Comparison of ENCODE assay signal across 19 cellular contexts in genomic region chr5:139705655-139706587, GRCh38. TPM values are rescaled to one million over a fixed set of nuclear protein-coding genes. Genes with fewer than 3 reads are reported as not detected.
DNase-seq lines count a peak whose midpoint lies in the region; ATAC-seq and FAIRE-seq lines count a peak whose summit lies in the region.
"Had no signal": no experiment of that assay in that cellular context is flagged by ENCODE, and none has a peak within 500 bp of the region (broad histone marks: within the 10 kb centered on the region; RNA-seq: fewer than 3 reads in every experiment).

No MANE protein-coding gene starts in this region.

- H3K27me3 ChIP-seq in mesenchymal stem cell (ENCODE audit: control insufficient read depth in 1 of 2, insufficient read depth in 1 of 2, low read length in 2 of 2) (no peaks in the 10 kb centered on the region), thymus (ENCODE audit: control insufficient read depth, insufficient read depth) (no peaks in the 10 kb centered on the region)
- H3K27me3 ChIP-seq: ovary had no signal

- H3K79me1 ChIP-seq in mesenchymal stem cell (replicated peaks; ENCODE audit: low read length, poor library complexity, severe bottlenecking) = no peaks in the 10 kb centered on the region

- H3K36me3 ChIP-seq in mesenchymal stem cell (ENCODE audit: control insufficient read depth in 1 of 2, insufficient read depth in 2 of 2, low read depth in 1 of 2, low read length in 2 of 2) (no peaks in the 10 kb centered on the region), thymus (ENCODE audit: control insufficient read depth, insufficient read depth) (no peaks in the 10 kb centered on the region)
- H3K36me3 ChIP-seq: ovary had no signal

- H3K4me1 Mint-ChIP-seq in T-helper 17 cell = peaks cover 25% of the 10 kb centered on the region

- H3K9ac ChIP-seq in mesenchymal stem cell (ENCODE audit: low read length) = no peak overlapping the region

- no peak overlapping the region for H3K4me2 ChIP-seq in mesenchymal stem cell (ENCODE audit: low read length, poor library complexity, severe bottlenecking)

- H3K9me3 ChIP-seq in T-helper 17 cell (ENCODE audit: control insufficient read depth, low read length, poor library complexity, severe bottlenecking) (no peaks in the 10 kb centered on the region), mesenchymal stem cell (ENCODE audit: control insufficient read depth, low read length) (no peaks in the 10 kb centered on the region), thymus (ENCODE audit: control insufficient read depth) (no peaks in the 10 kb centered on the region)
- H3K9me3 ChIP-seq: ovary had no signal

- H3K27ac ChIP-seq in mesenchymal stem cell (ENCODE audit: low read length, poor library complexity, severe bottlenecking) (no peak overlapping the region), thymus (ENCODE audit: low read depth) (peak overlapping the region; percentile 46)
- H3K27ac ChIP-seq: ovary had no signal

- peak overlapping the region in 1 of 2 experiments; percentile 67 for H3K18ac ChIP-seq in mesenchymal stem cell (ENCODE audit: low read depth in 1 of 2, low read length in 2 of 2)

- peak overlapping the region in 1 of 2 experiments; percentile 32 for H3K4ac ChIP-seq in mesenchymal stem cell (ENCODE audit: low read depth in 1 of 2, low read length in 2 of 2)

- H3K4me1 ChIP-seq in mesenchymal stem cell (ENCODE audit: control insufficient read depth, insufficient read depth, low read depth, low read length) (peaks cover 40% of the 10 kb centered on the region), thymus (ENCODE audit: control insufficient read depth, insufficient read depth, low read length) (peaks cover 56% of the 10 kb centered on the region)

- H2AK5ac ChIP-seq in mesenchymal stem cell (ENCODE audit: low read length, severe bottlenecking) = peak overlapping the region; percentile 45

- peaks cover 2% of the 10 kb centered on the region for H3K36me3 Mint-ChIP-seq in T-helper 17 cell (ENCODE audit: low read depth)

- H2BK5ac ChIP-seq in mesenchymal stem cell (ENCODE audit: low read depth, low read length, poor library complexity, severe bottlenecking) = no peak overlapping the region

- no peak overlapping the region for H2BK120ac ChIP-seq in mesenchymal stem cell (ENCODE audit: low read depth, low read length)

- H3K23ac ChIP-seq in mesenchymal stem cell (ENCODE audit: low read length in 2 of 2) = peak overlapping the region in 1 of 2 experiments; percentile 46

- H3K4me3 ChIP-seq in mesenchymal stem cell (ENCODE audit: insufficient read depth in 1 of 2, low read depth in 1 of 2, low read length in 2 of 2) (no peak overlapping the region), thymus (ENCODE audit: low read length) (no peak overlapping the region)
- H3K4me3 ChIP-seq: ovary had no signal

- no peak overlapping the region for H2AFZ ChIP-seq in mesenchymal stem cell (ENCODE audit: low read depth, low read length)

- no peak overlapping the region for H2BK15ac ChIP-seq in mesenchymal stem cell (ENCODE audit: low read depth, poor library complexity, severe bottlenecking)

- H2BK12ac ChIP-seq in mesenchymal stem cell (ENCODE audit: low read length in 2 of 2) = peak overlapping the region; percentile 4 to 87

- FAIRE-seq in frontal cortex (lab: Jason Lieb, UNC) = no peak
- FAIRE-seq: bronchial epithelial cell had no signal

- H3K4me3 Mint-ChIP-seq in T-helper 17 cell = no peak overlapping the region
- H3K4me3 Mint-ChIP-seq: activated CD8-positive, alpha-beta T cell treated with anti-CD3 and anti-CD28 coated beads, Interleukin-2, amount 10 ng/mL, durations not matched to agents 7 days and 5 days; activated naive CD8-positive, alpha-beta T cell treated with anti-CD3 and anti-CD28 coated beads, Interleukin-2, amount 50 U/mL, for 24 hours had no signal

- H4K8ac ChIP-seq in mesenchymal stem cell (ENCODE audit: low read length) = peak overlapping the region; percentile 32

- H3K14ac ChIP-seq in mesenchymal stem cell (ENCODE audit: low read length in 2 of 2) = peak overlapping the region in 1 of 2 experiments; percentile 89

- H3K27ac Mint-ChIP-seq in T-helper 17 cell = peak overlapping the region; percentile 29
- H3K27ac Mint-ChIP-seq: activated CD8-positive, alpha-beta T cell treated with anti-CD3 and anti-CD28 coated beads, Interleukin-2, amount 10 ng/mL, durations not matched to agents 7 days and 5 days; activated naive CD8-positive, alpha-beta T cell treated with anti-CD3 and anti-CD28 coated beads, Interleukin-2, amount 50 U/mL, for 24 hours had no signal

- no peak for ATAC-seq in T-helper 17 cell
- ATAC-seq in GM21786 (IDR thresholded peaks at IDR 0.05; ENCODE audit: unreplicated experiment) = no peak
- ATAC-seq: activated CD8-positive, alpha-beta T cell treated with anti-CD3 and anti-CD28 coated beads, Interleukin-2, amount 10 ng/mL, durations not matched to agents 7 days and 5 days had no signal

- peak overlapping the region; percentile 65 for H4K91ac ChIP-seq in mesenchymal stem cell (ENCODE audit: low read length)

- WGBS in mesenchymal stem cell = 73% methylated on average over 6 of the region's 10 CpGs
- 47% methylated on average over 10 of the region's 10 CpGs for WGBS in thymus

- DNase-seq in GDM1 (lab: John Stamatoyannopoulos, UW) (peak; percentile 26), T-helper 17 cell (no peak), mesenchymal stem cell (no peak), frontal cortex (ENCODE audit: low spot score in 2 of 2) (no peak)
- DNase-seq in stimulated activated naive CD4-positive, alpha-beta T cell (lab: John Stamatoyannopoulos, UW) = no peak
- DNase-seq: activated CD8-positive, alpha-beta T cell treated with anti-CD3 and anti-CD28 coated beads, Interleukin-2, amount 10 ng/mL, durations not matched to agents 7 days and 5 days; activated naive CD8-positive, alpha-beta T cell treated with anti-CD3 and anti-CD28 coated beads, Interleukin-2, amount 50 U/mL, for 24 hours; DMS53; effector CD4-positive, alpha-beta T cell; MM.1S; NCI-H2081; NCI-H510A; ovary; SHP77; stimulated activated CD4-positive, alpha-beta T cell treated with anti-CD3 and anti-CD28 coated beads, Interleukin-2, amount 100 ng/mL, for 48 hours; substantia nigra had no signal

- peaks cover 26% of the 10 kb centered on the region for H3K27me3 Mint-ChIP-seq in T-helper 17 cell

RNA-seq across cellular contexts. Expression of gene CXXC5, which starts 57.8 kb away (rescaled TPM):
- total RNA-seq in T-helper 17 cell = 1 to 10 TPM; 3.2 to 4.3 TPM
- 75.1 TPM for polyA plus RNA-seq in mesenchymal stem cell (2013, experiment 1 of 2)
- 76.7 TPM for polyA plus RNA-seq in mesenchymal stem cell (2013, experiment 2 of 2)
- 47.9 TPM for polyA plus RNA-seq in thymus
- 38.7 TPM for total RNA-seq in frontal cortex
